Comparison of ENCODE assay signal across 8 cellular contexts in genomic region chr18:9742588-9743131, GRCh38. TPM values are rescaled to one million over a fixed set of nuclear protein-coding genes. Genes with fewer than 3 reads are reported as not detected.
DNase-seq lines count a peak whose midpoint lies in the region; ATAC-seq and TF ChIP-seq lines count a peak whose summit lies in the region.

No MANE protein-coding gene starts in this region.

- H3K9me3 ChIP-seq in Panc1 (ENCODE audit: control insufficient read depth, insufficient read depth, low read depth, low read length) (no peaks in the 10 kb centered on the region; the same call in 1 of the 2 replicates), esophagus (ENCODE audit: control insufficient read depth in 2 of 2, insufficient read depth in 1 of 2, low read depth in 1 of 2, low read length in 1 of 2) (no peaks in the 10 kb centered on the region), mucosa of descending colon (no peaks in the 10 kb centered on the region), T-helper 17 cell (ENCODE audit: control insufficient read depth, low read length, poor library complexity, severe bottlenecking) (no peaks in the 10 kb centered on the region)
- no peaks in the 10 kb centered on the region for H3K9me3 ChIP-seq in CD8-positive, alpha-beta T cell (ENCODE audit: low read length)

- peaks cover 63% of the 10 kb centered on the region for H3K27me3 Mint-ChIP-seq in T-helper 17 cell
- H3K27me3 Mint-ChIP-seq in CD8-positive, alpha-beta T cell (ENCODE audit: low read depth) = peaks cover 22% of the 10 kb centered on the region

- in situ Hi-C loops in Panc1 (cut with HindIII; ENCODE audit: low pct_unique_long_range_greater_than_20kb, low sequenced_read_pairs) = no loop called here

- no peak overlapping the region for H3K4me3 Mint-ChIP-seq in T-helper 17 cell
- no peak overlapping the region for H3K4me3 Mint-ChIP-seq in CD8-positive, alpha-beta T cell

- no peaks in the 10 kb centered on the region for H3K36me3 Mint-ChIP-seq in T-helper 17 cell (ENCODE audit: low read depth)
- H3K36me3 Mint-ChIP-seq in CD8-positive, alpha-beta T cell = no peaks in the 10 kb centered on the region

- no peaks in the 10 kb centered on the region for H3K27me3 ChIP-seq in Panc1 (ENCODE audit: control insufficient read depth, insufficient read depth, low read length)
- H3K27me3 ChIP-seq in esophagus (ENCODE audit: control insufficient read depth in 1 of 2, insufficient read depth in 2 of 2, low read length in 2 of 2) = no peaks in the 10 kb centered on the region
- H3K27me3 ChIP-seq in CD8-positive, alpha-beta T cell (ENCODE audit: insufficient read depth, low read length) = no peaks in the 10 kb centered on the region

- H3K9me3 Mint-ChIP-seq in CD8-positive, alpha-beta T cell = no peaks in the 10 kb centered on the region

- POLR2A ChIA-PET in Panc1 (lab: Charles Lee) = interaction anchor here (0.6 kb wide), 1 partner anchor 711 kb away, joined by 5 read pairs; no protein-coding TSS in a partner anchor
- POLR2A ChIA-PET in CD8-positive, alpha-beta T cell (lab: Charles Lee) = interaction anchor here (0.9 kb wide), 1 partner anchor 13 kb away, joined by 3 read pairs; no protein-coding TSS in a partner anchor

- no TSS peak for BruUV-seq in Panc1 (replicated peaks; lab: Mats Ljungman, UMichigan)

- DNase-seq in A172 (ENCODE audit: low spot score) = peak; percentile 68
- no peak for DNase-seq in Panc1 (ENCODE audit: low read depth, low spot score)
- DNase-seq in mucosa of descending colon = peak in 1 of 3 donors; percentile 40
- DNase-seq in T-helper 17 cell = no peak
- no peak for DNase-seq in CD8-positive, alpha-beta T cell

- CTCF ChIA-PET in Panc1 (lab: Charles Lee) = no interaction called here
- CTCF ChIA-PET in CD8-positive, alpha-beta T cell (lab: Charles Lee) = interaction anchor here (1.4 kb wide), 1 partner anchor 12 kb away, joined by 3 read pairs; no protein-coding TSS in a partner anchor

- peak overlapping the region; percentile 99 for H3K27ac ChIP-seq in Panc1 (ENCODE audit: low read length)
- H3K27ac ChIP-seq in esophagus (ENCODE audit: low read depth in 2 of 2, low read length in 1 of 2) = peak overlapping the region; percentile 46 to 79
- H3K27ac ChIP-seq in CD8-positive, alpha-beta T cell (ENCODE audit: low read depth, low read length) = no peak overlapping the region

- H3K4me1 ChIP-seq in Panc1 (ENCODE audit: control insufficient read depth, insufficient read depth, low read length) (peaks cover 78% of the 10 kb centered on the region), esophagus (ENCODE audit: control insufficient read depth in 2 of 2, insufficient read depth in 2 of 2, low read length in 1 of 2) (peaks cover 2 to 16% of the 10 kb centered on the region in 2 donors), mucosa of descending colon (ENCODE audit: low read depth) (peaks cover 4% of the 10 kb centered on the region)
- no peaks in the 10 kb centered on the region for H3K4me1 ChIP-seq in CD8-positive, alpha-beta T cell (ENCODE audit: insufficient read depth, low read length)

- intact Hi-C loops in Panc1 (cut with micrococcal nuclease; ENCODE audit: unreplicated experiment) (no loop called here), mucosa of descending colon (cut with DNase I, micrococcal nuclease) (no loop called here)
- intact Hi-C loops in CD8-positive, alpha-beta T cell (cut with DNase I, micrococcal nuclease) = no loop called here

- ATAC-seq in Panc1 (peak; percentile 54), mucosa of descending colon (peak; percentile 66), T-helper 17 cell (no peak), GM19455 (IDR thresholded peaks at IDR 0.05; ENCODE audit: unreplicated experiment) (no peak), HG02610 (IDR thresholded peaks at IDR 0.05; ENCODE audit: unreplicated experiment) (no peak)
- ATAC-seq in CD8-positive, alpha-beta T cell = no peak

- no peak for TF ChIP-seq CTCF in Panc1 (IDR thresholded peaks at IDR 0.05)
- TF ChIP-seq CTCF in mucosa of descending colon (IDR thresholded peaks at IDR 0.05) = no peak
- no peak for TF ChIP-seq CTCF in CD8-positive, alpha-beta T cell (IDR thresholded peaks at IDR 0.05)

- H3K4me3 ChIP-seq in Panc1 (ENCODE audit: low read depth in 2 of 2, low read length in 2 of 2) = peak overlapping the region; percentile 15 to 44
- peak overlapping the region in 1 of 2 donors; percentile 20 for H3K4me3 ChIP-seq in esophagus (ENCODE audit: low read depth in 1 of 2, low read length in 2 of 2)
- no peak overlapping the region for H3K4me3 ChIP-seq in mucosa of descending colon
- no peak overlapping the region for H3K4me3 ChIP-seq in CD8-positive, alpha-beta T cell (ENCODE audit: low read depth, low read length)

- WGBS in esophagus, 2 donors = 13 to 24% methylated on average over 8 of the region's 8 CpGs

- H3K36me3 ChIP-seq in Panc1 (ENCODE audit: control insufficient read depth, insufficient read depth, low read length) (no peaks in the 10 kb centered on the region), esophagus (ENCODE audit: control insufficient read depth in 2 of 2, insufficient read depth in 2 of 2, low read length in 1 of 2) (peaks cover 0 to 2% of the 10 kb centered on the region in 2 donors), mucosa of descending colon (ENCODE audit: low read depth) (no peaks in the 10 kb centered on the region)
- no peaks in the 10 kb centered on the region for H3K36me3 ChIP-seq in CD8-positive, alpha-beta T cell (ENCODE audit: insufficient read depth, low read length)

- H3K4me1 Mint-ChIP-seq in T-helper 17 cell = no peaks in the 10 kb centered on the region
- no peaks in the 10 kb centered on the region for H3K4me1 Mint-ChIP-seq in CD8-positive, alpha-beta T cell (ENCODE audit: low read depth)

- no peak overlapping the region for H3K27ac Mint-ChIP-seq in T-helper 17 cell
- no peak overlapping the region for H3K27ac Mint-ChIP-seq in CD8-positive, alpha-beta T cell

RNA-seq across cellular contexts. Expression of gene RAB31, which starts 34.6 kb away (rescaled TPM):
- 19.6 and 27.9 TPM in 2 replicates for total RNA-seq in A172 (2014; rRNA removed; shearing (Covaris generic))
- total RNA-seq in Panc1 (2021; ENCODE audit: unreplicated experiment) (118 TPM), mucosa of descending colon (10 to 100 TPM; 12.8 to 58.5 (median 27.4) TPM), T-helper 17 cell (10 to 100 TPM in 1 of 2 donors, 1 to 10 TPM in 1; 2.9 to 15.6 TPM)
- 112 TPM for polyA plus RNA-seq in Panc1 (2012; ENCODE audit: insufficient read length)
- 10 to 100 TPM; 10.7 to 17.5 TPM for polyA plus RNA-seq in esophagus
- under 1 TPM; 0.11 to 0.22 TPM for total RNA-seq in CD8-positive, alpha-beta T cell

Comparison
In these comparisons a context has a peak if more than half of its experiments do, and no peak if none do; other contexts are left out.
1. ATAC-seq: peak in Panc1 (single experiment) and mucosa of descending colon (single experiment); none in T-helper 17 cell (single experiment), CD8-positive, alpha-beta T cell (single experiment), GM19455 (single experiment) and HG02610 (single experiment).
2. H3K4me3 ChIP-seq: peak in Panc1 (2 of 2); none in mucosa of descending colon (single experiment) and CD8-positive, alpha-beta T cell (single experiment).